8 cellular contexts compared by ENCODE assay signal in genomic region chr13:21672811-21673591, GRCh38. TPM values are rescaled to one million over a fixed set of nuclear protein-coding genes. Genes with fewer than 3 reads are reported as not detected.
DNase-seq lines count a peak whose midpoint lies in the region; ATAC-seq and TF ChIP-seq lines count a peak whose summit lies in the region.

No MANE protein-coding gene starts in this region.

- peaks cover 26 to 41% of the 10 kb centered on the region in 2 donors for H3K4me1 ChIP-seq in thyroid gland

- no peak for TF ChIP-seq CTCF in activated CD8-positive, alpha-beta T cell treated with anti-CD3 and anti-CD28 coated beads for 36 hours (IDR thresholded peaks at IDR 0.05)
- TF ChIP-seq CTCF in thyroid gland (IDR thresholded peaks at IDR 0.05): no peak

- H3K27ac ChIP-seq in thyroid gland: no peak overlapping the region

- POLR2A ChIA-PET in activated CD8-positive, alpha-beta T cell treated with anti-CD3 and anti-CD28 coated beads for 36 hours (lab: Charles Lee): interaction anchor here (0.6 kb wide), 1 partner anchor 96 kb away, joined by 3 read pairs; no protein-coding TSS in a partner anchor

- H3K27me3 ChIP-seq in thyroid gland: no peaks in the 10 kb centered on the region

- no peaks in the 10 kb centered on the region for H3K36me3 Mint-ChIP-seq in activated naive CD4-positive, alpha-beta T cell treated with anti-CD3 and anti-CD28 coated beads, Interleukin-2, amount 50 U/mL, for 72 hours
- no peaks in the 10 kb centered on the region for H3K36me3 Mint-ChIP-seq in activated CD8-positive, alpha-beta T cell treated with anti-CD3 and anti-CD28 coated beads for 36 hours (ENCODE audit: low read depth)

- H3K9me3 ChIP-seq in thyroid gland: no peaks in the 10 kb centered on the region

- H3K27me3 Mint-ChIP-seq in activated CD8-positive, alpha-beta T cell treated with anti-CD3 and anti-CD28 coated beads for 36 hours: peaks cover 47% of the 10 kb centered on the region

- ATAC-seq in activated naive CD4-positive, alpha-beta T cell treated with anti-CD3 and anti-CD28 coated beads, Interleukin-2, amount 50 U/mL, for 72 hours: no peak
- ATAC-seq in activated CD8-positive, alpha-beta T cell treated with anti-CD3 and anti-CD28 coated beads for 36 hours: no peak
- ATAC-seq in HG03354 (IDR thresholded peaks at IDR 0.05; ENCODE audit: poor library complexity, severe bottlenecking, unreplicated experiment) (no peak), GM18909 (IDR thresholded peaks at IDR 0.05; ENCODE audit: poor library complexity, unreplicated experiment) (no peak)

- peak overlapping the region; percentile 81 for H3K4me3 Mint-ChIP-seq in activated CD8-positive, alpha-beta T cell treated with anti-CD3 and anti-CD28 coated beads for 36 hours

- H3K4me1 Mint-ChIP-seq in activated CD8-positive, alpha-beta T cell treated with anti-CD3 and anti-CD28 coated beads for 36 hours (ENCODE audit: low read depth): peaks cover 38% of the 10 kb centered on the region

- H3K4me3 ChIP-seq in thyroid gland (replicated peaks in 1 of 3): peak overlapping the region in 2 of 3 donors; percentile 4 to 47

- 9 to 20% methylated on average over 24 of the region's 24 CpGs for whole genome bisulfite sequencing in thyroid gland, 2 donors

- no peaks in the 10 kb centered on the region for H3K36me3 ChIP-seq in thyroid gland

- H3K9me3 Mint-ChIP-seq in activated naive CD4-positive, alpha-beta T cell treated with anti-CD3 and anti-CD28 coated beads, Interleukin-2, amount 50 U/mL, for 72 hours: no peaks in the 10 kb centered on the region
- no peaks in the 10 kb centered on the region for H3K9me3 Mint-ChIP-seq in activated CD8-positive, alpha-beta T cell treated with anti-CD3 and anti-CD28 coated beads for 36 hours

- no peak overlapping the region for H3K27ac Mint-ChIP-seq in activated naive CD4-positive, alpha-beta T cell treated with anti-CD3 and anti-CD28 coated beads, Interleukin-2, amount 50 U/mL, for 72 hours
- H3K27ac Mint-ChIP-seq in activated CD8-positive, alpha-beta T cell treated with anti-CD3 and anti-CD28 coated beads for 36 hours: no peak overlapping the region

- CTCF ChIA-PET in activated CD8-positive, alpha-beta T cell treated with anti-CD3 and anti-CD28 coated beads for 36 hours (lab: Charles Lee): interaction anchor here (2.2 kb wide), 1 partner anchor 35 kb away, joined by 7 read pairs; no protein-coding TSS in a partner anchor

- no peak for TF ChIP-seq POLR2A in thyroid gland (IDR thresholded peaks at IDR 0.05)

- intact Hi-C loops in activated CD8-positive, alpha-beta T cell treated with anti-CD3 and anti-CD28 coated beads for 36 hours (cut with micrococcal nuclease): no loop called here
- intact Hi-C loops in thyroid gland (cut with DNase I): no loop called here

- DNase-seq in activated naive CD4-positive, alpha-beta T cell treated with Interleukin-2 at 50 U/mL for 16 hours: peak; percentile 12
- no peak for DNase-seq in activated naive CD4-positive, alpha-beta T cell treated with anti-CD3 and anti-CD28 coated beads, Interleukin-2, amount 50 U/mL, for 72 hours (ENCODE audit: low spot score in 2 of 2)
- peak; percentile 28 for DNase-seq in activated CD8-positive, alpha-beta T cell treated with anti-CD3 and anti-CD28 coated beads for 36 hours
- peak; percentile 46 for DNase-seq in kidney glomerular epithelial cell (lab: John Stamatoyannopoulos, UW)
- no peak for DNase-seq in thyroid gland
- DNase-seq in NCI-H226: no peak

RNA-seq across cellular contexts. Expression of gene FGF9, which starts 2.1 kb away (rescaled TPM):
- total RNA-seq in activated naive CD4-positive, alpha-beta T cell treated with anti-CD3 and anti-CD28 coated beads, Interleukin-2, amount 50 U/mL, for 72 hours: under 1 TPM; 0.18 to 0.54 TPM
- total RNA-seq in activated CD8-positive, alpha-beta T cell treated with anti-CD3 and anti-CD28 coated beads for 36 hours: under 1 TPM; 0.11 to 0.45 TPM
- total RNA-seq in thyroid gland: under 1 TPM; 0.11 to 0.46 (median 0.14) TPM

Comparison
In these comparisons a context has a peak if more than half of its experiments do, and no peak if none do; other contexts are left out.
1. DNase-seq: peak in activated naive CD4-positive, alpha-beta T cell treated with Interleukin-2 at 50 U/mL for 16 hours (single experiment), activated CD8-positive, alpha-beta T cell treated with anti-CD3 and anti-CD28 coated beads for 36 hours (single experiment) and kidney glomerular epithelial cell (single experiment); none in activated naive CD4-positive, alpha-beta T cell treated with anti-CD3 and anti-CD28 coated beads, Interleukin-2, amount 50 U/mL, for 72 hours (0 of 2), thyroid gland (0 of 2) and NCI-H226 (single experiment).